Comparison of ENCODE assay signal across 24 cellular contexts in the genomic region with DNA sequence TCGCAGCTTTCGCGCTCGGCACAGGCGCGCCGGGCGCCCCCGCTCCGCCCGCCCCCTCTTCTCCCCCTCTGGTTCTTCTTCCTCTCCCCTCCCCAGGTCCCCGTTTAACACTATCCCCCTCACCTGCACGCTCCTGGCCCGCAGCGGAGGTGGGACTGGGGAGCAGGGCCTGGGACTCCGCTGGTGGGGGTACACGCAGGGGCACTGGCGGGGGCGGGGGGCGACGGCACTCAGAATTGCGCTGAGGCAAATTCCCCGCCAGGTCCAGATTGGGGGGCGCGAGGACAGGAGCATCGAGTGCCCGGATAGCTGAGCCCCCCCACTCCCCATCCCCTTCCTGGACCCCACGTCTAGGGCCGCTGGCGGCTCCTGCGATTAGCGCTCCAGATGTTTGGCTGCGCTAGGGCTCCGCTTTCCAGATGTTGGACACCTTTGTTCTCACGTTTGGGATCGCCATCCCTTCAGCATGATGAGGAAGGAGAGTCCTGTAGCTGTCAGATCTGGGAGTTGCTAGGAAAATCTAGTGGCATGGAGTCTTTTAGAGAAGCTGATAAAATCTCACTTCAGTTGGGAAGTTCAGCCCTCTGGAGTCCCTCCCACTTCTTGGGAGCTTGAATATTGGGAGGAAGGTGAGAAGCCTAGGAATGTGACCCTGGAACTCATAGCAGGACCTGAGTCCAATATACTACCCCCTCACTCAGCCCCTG. TPM values are rescaled to one million over a fixed set of nuclear protein-coding genes. Genes with fewer than 3 reads are reported as not detected.
DNase-seq lines count a peak whose midpoint lies in the region; ATAC-seq, FAIRE-seq and TF ChIP-seq lines count a peak whose summit lies in the region.
"Had no signal": no experiment of that assay in that cellular context is flagged by ENCODE, and none has a peak within 500 bp of the region (broad histone marks: within the 10 kb centered on the region; RNA-seq: fewer than 3 reads in every experiment).

No MANE protein-coding gene starts in this region.

- no peak for FAIRE-seq in RCC 7860 (lab: Jason Lieb, UNC)
- FAIRE-seq: GM19239, small intestine had no signal

- H3K9me3 ChIP-seq in breast epithelium (no peaks in the 10 kb centered on the region), spleen (no peaks in the 10 kb centered on the region)
- H3K9me3 ChIP-seq: upper lobe of left lung had no signal

- H3K9me3 Mint-ChIP-seq in MCF 10A (ENCODE audit: unreplicated experiment), result no peaks in the 10 kb centered on the region
- H3K9me3 Mint-ChIP-seq in brain, result peaks cover 2 to 22% (median 3%) of the 10 kb centered on the region in 5 experiments
- H3K9me3 Mint-ChIP-seq: activated CD4-positive, alpha-beta memory T cell treated with anti-CD3 and anti-CD28 coated beads, Interleukin-2, amount 10 ng/mL, durations not matched to agents 7 days and 5 days; central memory CD8-positive, alpha-beta T cell had no signal

- BruUV-seq in MCF 10A (replicated peaks; lab: Mats Ljungman, UMichigan), result no TSS peak

- intact Hi-C loops in breast epithelium (cut with DNase I; ENCODE audit: low total_unique reads) (no loop called here), MCF 10A (cut with micrococcal nuclease) (no loop called here), spleen (cut with DNase I; ENCODE audit: low total_unique reads) (no loop called here)

- H3K36me3 Mint-ChIP-seq in MCF 10A (ENCODE audit: insufficient read depth, unreplicated experiment), result no peaks in the 10 kb centered on the region
- H3K36me3 Mint-ChIP-seq in brain, result no peaks in the 10 kb centered on the region

- TF ChIP-seq CTCF in breast epithelium (IDR thresholded peaks at IDR 0.05), result no peak
- TF ChIP-seq CTCF in MCF 10A (IDR thresholded peaks at IDR 0.05; ENCODE audit: unreplicated experiment), result no peak
- TF ChIP-seq CTCF in brain (conservative IDR thresholded peaks at IDR 0.05), result no peak
- TF ChIP-seq CTCF in kidney epithelial cell (IDR thresholded peaks at IDR 0.05; ENCODE audit: insufficient read depth, low read length, poor library complexity, severe bottlenecking), result no peak
- no peak for TF ChIP-seq CTCF in spleen (IDR thresholded peaks at IDR 0.05 in 8 of 11, conservative IDR thresholded peaks at IDR 0.05 in 3 of 11)

- H3K27me3 ChIP-seq in breast epithelium (peaks cover 4 to 85% of the 10 kb centered on the region in 2 donors), kidney epithelial cell (ENCODE audit: control insufficient read depth, insufficient read depth, low read length) (peaks cover 19% of the 10 kb centered on the region), spleen (replicated peaks in 1 of 7) (peaks cover 3 to 100% (median 97%) of the 10 kb centered on the region in 7 donors)

- POLR2A ChIA-PET in MCF 10A (lab: Yijun Ruan, JAX), result no interaction called here

- H3K36me3 ChIP-seq in breast epithelium (no peaks in the 10 kb centered on the region), kidney epithelial cell (ENCODE audit: control insufficient read depth, insufficient read depth, low read length) (no peaks in the 10 kb centered on the region), spleen (no peaks in the 10 kb centered on the region)
- H3K36me3 ChIP-seq: upper lobe of left lung had no signal

- TF ChIP-seq POLR2A in breast epithelium (IDR thresholded peaks at IDR 0.05) (no peak), spleen (IDR thresholded peaks at IDR 0.05) (no peak)

- H3K27me3 Mint-ChIP-seq in MCF 10A (ENCODE audit: insufficient read depth, unreplicated experiment) (peaks cover 78% of the 10 kb centered on the region), brain (peaks cover 100% of the 10 kb centered on the region)

- ATAC-seq in HG02678 (IDR thresholded peaks at IDR 0.05; ENCODE audit: unreplicated experiment), result no peak
- ATAC-seq: PC-3 had no signal

- H3K4me1 Mint-ChIP-seq in MCF 10A (ENCODE audit: insufficient read depth, unreplicated experiment), result no peaks in the 10 kb centered on the region
- H3K4me1 Mint-ChIP-seq in brain, result peaks cover 12% of the 10 kb centered on the region

- H3K27ac ChIP-seq in breast epithelium (no peak overlapping the region), spleen (no peak overlapping the region)
- H3K27ac ChIP-seq: parathyroid adenoma, SK-N-MC, upper lobe of left lung had no signal

- CTCF ChIA-PET in MCF 10A (lab: Yijun Ruan, JAX), result interaction anchor here (0.8 kb wide), 1 partner anchor 29 kb away, joined by 3 read pairs; no protein-coding TSS in a partner anchor

- H3K4me1 ChIP-seq in breast epithelium, result peaks cover 0 to 7% of the 10 kb centered on the region in 2 donors
- H3K4me1 ChIP-seq in spleen, result peaks cover 0 to 28% (median 13%) of the 10 kb centered on the region in 6 donors

- H3K27ac Mint-ChIP-seq in MCF 10A (ENCODE audit: low read depth, unreplicated experiment), result no peak overlapping the region
- H3K27ac Mint-ChIP-seq in brain, result no peak overlapping the region
- H3K27ac Mint-ChIP-seq: activated CD4-positive, alpha-beta memory T cell treated with anti-CD3 and anti-CD28 coated beads, Interleukin-2, amount 10 ng/mL, durations not matched to agents 7 days and 5 days; HFFc6; immature natural killer cell had no signal

- WGBS in spleen, 5 donors, result 2 to 12% (median 5%) methylated on average over 22 to 36 of the region's 36 CpGs

- H3K4me3 Mint-ChIP-seq in MCF 10A (ENCODE audit: unreplicated experiment) (no peak overlapping the region), brain (peak overlapping the region in 4 of 5 experiments; percentile 28 to 81 (median 78))
- H3K4me3 Mint-ChIP-seq: activated CD4-positive, alpha-beta memory T cell treated with anti-CD3 and anti-CD28 coated beads, Interleukin-2, amount 10 ng/mL, durations not matched to agents 7 days and 5 days; HFFc6 had no signal

- H3K4me3 ChIP-seq in breast epithelium (peak overlapping the region in 2 of 3 donors; percentile 26 to 54), kidney epithelial cell (ENCODE audit: low read depth, low read length) (peak overlapping the region; percentile 27), spleen (peak overlapping the region in 4 of 8 donors; percentile 10 to 42 (median 18))
- H3K4me3 ChIP-seq: SK-N-MC had no signal

- DNase-seq in breast epithelium (ENCODE audit: low spot score in 2 of 2) (no peak), MCF 10A (ENCODE audit: unreplicated experiment) (no peak), kidney epithelial cell (ENCODE audit: low read depth) (no peak), spleen (peak; percentile 63), NCI-H748 (lab: John Stamatoyannopoulos, UW; ENCODE audit: unreplicated experiment) (no peak), RCC 7860 (ENCODE audit: low spot score) (no peak)
- DNase-seq: activated CD4-positive, alpha-beta memory T cell treated with anti-CD3 and anti-CD28 coated beads, Interleukin-2, amount 10 ng/mL, durations not matched to agents 7 days and 5 days; DMS53; foreskin fibroblast; HFFc6; immature natural killer cell; MV-4-11; NCI-H2029; PC-3; small intestine had no signal

RNA-seq across cellular contexts. Expression of a gene that starts 31.4 kb away (rescaled TPM):
- total RNA-seq in breast epithelium (under 1 TPM in 1 of 3 donors, not detected in 2; under 0.01 TPM), MCF 10A (2022) (not detected in 2 replicates), kidney epithelial cell (5.1 and 7.9 TPM in 2 replicates), spleen (not detected)
- polyA plus RNA-seq in brain (ENCODE audit: insufficient read depth, low read depth, low replicate concordance) (not detected), spleen (not detected)
- total RNA-seq: A172; activated CD4-positive, alpha-beta memory T cell treated with anti-CD3 and anti-CD28 coated beads, Interleukin-2, amount 10 ng/mL, durations not matched to agents 7 days and 5 days; HFFc6; mononuclear cell; PC-3 had no signal
- polyA plus RNA-seq: immature natural killer cell, small intestine had no signal
